In the genomic region with DNA sequence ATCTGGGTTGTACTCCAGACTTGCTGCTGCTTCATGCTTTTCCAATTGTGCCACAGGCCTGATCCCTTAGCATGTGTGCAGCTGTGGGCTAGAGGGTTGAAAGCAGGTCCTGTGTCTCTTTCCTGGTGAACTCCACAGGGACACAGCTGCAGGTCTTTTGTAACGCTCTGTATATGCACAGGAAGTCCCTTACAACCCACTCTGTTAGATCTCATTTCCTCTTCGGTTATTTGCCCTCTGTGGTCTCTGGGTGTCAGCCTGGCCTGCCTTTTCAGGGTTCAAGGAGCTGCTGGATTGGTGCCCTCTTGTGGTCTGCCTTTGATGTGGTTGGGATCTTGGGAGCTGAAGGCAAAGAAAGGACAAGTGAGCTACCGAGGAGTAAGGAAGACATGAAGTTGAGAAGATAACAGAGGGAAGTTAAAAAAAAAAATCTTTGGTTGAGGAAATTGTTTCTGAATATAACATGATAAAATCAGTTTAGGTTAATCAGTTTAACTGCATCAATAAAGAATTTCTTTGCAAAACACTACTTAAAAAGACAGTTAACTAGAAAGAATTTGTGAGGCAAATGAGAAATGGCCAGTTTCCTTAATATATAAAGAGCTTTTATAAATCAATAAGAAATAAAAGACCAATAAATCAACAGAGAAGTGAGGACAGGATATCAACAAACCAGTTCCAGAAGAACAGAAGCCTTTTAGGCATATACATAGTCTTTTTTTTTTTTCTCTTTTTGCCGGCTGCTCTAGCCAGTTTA, we compare ENCODE assay signal across 9 cellular contexts. TPM values are rescaled to one million over a fixed set of nuclear protein-coding genes. Genes with fewer than 3 reads are reported as not detected.
DNase-seq lines count a peak whose midpoint lies in the region; ATAC-seq and TF ChIP-seq lines count a peak whose summit lies in the region.
"Had no signal": no experiment of that assay in that cellular context is flagged by ENCODE, and none has a peak within 500 bp of the region (broad histone marks: within the 10 kb centered on the region; RNA-seq: fewer than 3 reads in every experiment).

No MANE protein-coding gene starts in this region.

- peaks cover 98% of the 10 kb centered on the region for H4K20me1 ChIP-seq in BLaER1

- H3K27ac ChIP-seq in BLaER1 (peak overlapping the region; percentile 74), Peyer's patch (peak overlapping the region in 1 of 4 donors; percentile 49), cardiac muscle cell (no peak overlapping the region)
- H3K27ac ChIP-seq: thyroid gland had no signal

- H3K36me3 ChIP-seq in BLaER1 (peaks cover 8% of the 10 kb centered on the region), Peyer's patch (no peaks in the 10 kb centered on the region), cardiac muscle cell (no peaks in the 10 kb centered on the region)
- H3K36me3 ChIP-seq: thyroid gland had no signal

- TF ChIP-seq CTCF in Peyer's patch (IDR thresholded peaks at IDR 0.05): peak in 4 of 6 experiments; percentile 34 to 73 (median 69)
- TF ChIP-seq CTCF in cardiac muscle cell (IDR thresholded peaks at IDR 0.05; ENCODE audit: low read depth, low read length): peak; percentile 43

- no peak overlapping the region; the same call in 1 of the 2 replicates for H3K9ac ChIP-seq in BLaER1

- H3K4me2 ChIP-seq in BLaER1: peak overlapping the region; percentile 85

- peaks cover 9% of the 10 kb centered on the region; the same call in 1 of the 2 replicates for H3K27me3 ChIP-seq in BLaER1
- H3K27me3 ChIP-seq in Peyer's patch: no peaks in the 10 kb centered on the region
- H3K27me3 ChIP-seq in cardiac muscle cell: no peaks in the 10 kb centered on the region
- H3K27me3 ChIP-seq: thyroid gland had no signal

- peaks cover 75% of the 10 kb centered on the region for H3K4me1 ChIP-seq in BLaER1
- peaks cover 0 to 12% (median 2%) of the 10 kb centered on the region in 4 donors for H3K4me1 ChIP-seq in Peyer's patch
- no peaks in the 10 kb centered on the region for H3K4me1 ChIP-seq in cardiac muscle cell (ENCODE audit: low read depth)
- H3K4me1 ChIP-seq: thyroid gland had no signal

- no peak for TF ChIP-seq POLR2A in Peyer's patch (IDR thresholded peaks at IDR 0.05)

- peak; percentile 41 to 87 (median 72) for DNase-seq in Peyer's patch
- DNase-seq in activated T-cell treated with anti-CD3 and anti-CD28 coated beads, Interleukin-2, amount 50 U/mL, for 48 hours: peak; percentile 65 to 70
- peak in 1 of 2 donors; percentile 65 for DNase-seq in cardiac muscle cell (ENCODE audit: low read depth in 1 of 2, low spot score in 1 of 2)
- DNase-seq in stimulated activated CD4-positive, alpha-beta T cell treated with anti-CD3 and anti-CD28 coated beads, Interleukin-4, amount 100 ng/mL, for 48 hours (ENCODE audit: low read depth in 2 of 2): peak; percentile 12 to 41
- DNase-seq in dedifferentiated amniotic fluid mesenchymal stem cell (ENCODE audit: extremely low spot score): no peak

- H3K4me3 ChIP-seq in BLaER1 (no peak overlapping the region; the same call in 1 of the 2 replicates), Peyer's patch (no peak overlapping the region), cardiac muscle cell (no peak overlapping the region)
- H3K4me3 ChIP-seq: thyroid gland had no signal

- ATAC-seq in GM18870 (IDR thresholded peaks at IDR 0.05; ENCODE audit: unreplicated experiment) (peak; percentile 76), HG03066 (IDR thresholded peaks at IDR 0.05; ENCODE audit: low read depth, unreplicated experiment) (peak; percentile 86)

- H3K9me3 ChIP-seq in BLaER1 (peaks cover 26% of the 10 kb centered on the region), Peyer's patch (no peaks in the 10 kb centered on the region), cardiac muscle cell (ENCODE audit: low read depth) (no peaks in the 10 kb centered on the region)
- H3K9me3 ChIP-seq: thyroid gland had no signal

RNA-seq across cellular contexts. Expression of gene UCK2, which starts 44.1 kb away (rescaled TPM):
- 100 to 1,000 TPM in 2 of 4 donors, 10 to 100 TPM in 2; 36.3 to 117 (median 84.7) TPM for total RNA-seq in Peyer's patch
- 28.3 and 29.6 TPM in 2 replicates for total RNA-seq in cardiac muscle cell
- polyA plus RNA-seq in cardiac muscle cell: 19.0 and 28.2 TPM in 2 replicates
